Comparison of ENCODE assay signal across 1 cellular context in the genomic region with DNA sequence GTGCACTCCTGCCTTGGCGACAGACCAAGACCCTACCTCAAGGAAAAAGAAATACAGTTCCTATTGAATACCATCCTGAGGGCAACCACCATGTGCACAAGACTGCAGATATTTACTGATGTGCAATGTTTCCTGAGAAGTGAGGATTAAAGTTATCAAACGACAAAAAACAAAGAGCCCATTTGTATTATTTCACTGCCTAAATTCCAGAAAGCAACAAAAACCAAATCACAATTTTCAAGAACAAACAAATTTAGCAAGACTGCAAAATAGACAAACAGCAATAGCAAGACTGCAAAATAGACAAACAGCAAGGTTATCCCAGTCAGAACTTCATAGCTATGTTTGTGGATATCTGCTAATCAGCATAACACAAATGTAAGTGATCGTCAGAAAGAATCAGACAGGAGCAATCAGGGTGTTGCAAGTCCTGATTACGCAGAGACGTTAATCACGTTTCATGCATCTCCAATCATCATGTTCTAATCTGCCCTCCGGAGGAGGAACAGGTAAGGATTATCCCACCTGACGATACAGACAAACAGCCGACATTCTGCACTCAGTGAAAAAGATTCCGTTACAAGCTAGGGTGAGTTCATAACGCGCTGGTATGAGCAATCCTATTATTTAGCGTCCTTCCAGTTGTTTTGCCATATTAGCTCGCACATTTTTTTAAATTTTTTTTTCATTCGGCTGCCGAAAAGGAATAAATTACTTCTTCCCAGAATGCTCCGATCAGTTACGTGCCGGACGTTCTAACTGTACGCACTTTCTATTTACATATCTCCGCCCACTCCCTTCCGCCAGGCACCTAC.
TF ChIP-seq lines count a peak whose summit lies in the region.

No MANE protein-coding gene starts in this region.

TF ChIP-seq in IMR-90, 13 proteins besides CTCF, POLR2A, EP300 and RAD21:
- TF ChIP-seq MAFK (IDR thresholded peaks at IDR 0.05; ENCODE audit: low read depth, low read length), result peak; percentile 88
- TF ChIP-seq RFX5 (IDR thresholded peaks at IDR 0.05; ENCODE audit: low read depth, low read length), result no peak
- peak; percentile 94 for TF ChIP-seq BHLHE40 (IDR thresholded peaks at IDR 0.05; ENCODE audit: low read depth, low read length)
- TF ChIP-seq CHD1 (IDR thresholded peaks at IDR 0.05; ENCODE audit: low read depth, low read length), result no peak; the same call in 1 of the 2 replicates
- TF ChIP-seq CEBPB (IDR thresholded peaks at IDR 0.05; ENCODE audit: low read depth, low read length), result peak; percentile 91
- TF ChIP-seq, protein P1, sequence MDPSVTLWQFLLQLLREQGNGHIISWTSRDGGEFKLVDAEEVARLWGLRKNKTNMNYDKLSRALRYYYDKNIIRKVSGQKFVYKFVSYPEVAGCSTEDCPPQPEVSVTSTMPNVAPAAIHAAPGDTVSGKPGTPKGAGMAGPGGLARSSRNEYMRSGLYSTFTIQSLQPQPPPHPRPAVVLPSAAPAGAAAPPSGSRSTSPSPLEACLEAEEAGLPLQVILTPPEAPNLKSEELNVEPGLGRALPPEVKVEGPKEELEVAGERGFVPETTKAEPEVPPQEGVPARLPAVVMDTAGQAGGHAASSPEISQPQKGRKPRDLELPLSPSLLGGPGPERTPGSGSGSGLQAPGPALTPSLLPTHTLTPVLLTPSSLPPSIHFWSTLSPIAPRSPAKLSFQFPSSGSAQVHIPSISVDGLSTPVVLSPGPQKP (IDR thresholded peaks at IDR 0.05; ENCODE audit: borderline replicate concordance, low read depth, low read length), result no peak
- TF ChIP-seq MAZ (IDR thresholded peaks at IDR 0.05; ENCODE audit: borderline replicate concordance, low read depth, low read length), result peak; percentile 55; the same call in 1 of the 2 replicates
TF ChIP-seq in IMR-90: peak in this region for 4.
